In the genomic region with DNA sequence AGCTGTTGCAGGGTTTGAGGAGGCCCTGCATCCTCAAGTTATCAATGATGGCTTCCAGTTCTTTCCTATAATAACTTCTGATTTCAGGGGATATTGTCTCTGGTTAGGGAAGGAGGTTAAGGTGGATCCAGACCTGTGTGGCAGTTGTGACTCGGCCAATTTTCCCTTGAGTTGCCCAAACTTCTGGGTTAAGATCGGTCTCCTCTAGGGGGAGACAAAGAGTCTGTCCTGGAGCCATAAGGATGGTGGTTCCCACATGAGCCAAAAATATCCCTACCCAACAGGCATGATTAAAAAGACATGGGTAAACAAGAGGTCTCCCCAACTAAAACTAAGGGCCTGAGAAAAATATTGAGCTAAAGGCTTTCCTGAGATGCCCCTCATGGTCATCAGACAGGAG, we compare ENCODE assay signal across 1 cellular context.
TF ChIP-seq lines count a peak whose summit lies in the region.

No MANE protein-coding gene starts in this region.

TF ChIP-seq in GM23338, 12 proteins besides CTCF, POLR2A, EP300 and RAD21 (continued from another document):
- TF ChIP-seq, protein P1, sequence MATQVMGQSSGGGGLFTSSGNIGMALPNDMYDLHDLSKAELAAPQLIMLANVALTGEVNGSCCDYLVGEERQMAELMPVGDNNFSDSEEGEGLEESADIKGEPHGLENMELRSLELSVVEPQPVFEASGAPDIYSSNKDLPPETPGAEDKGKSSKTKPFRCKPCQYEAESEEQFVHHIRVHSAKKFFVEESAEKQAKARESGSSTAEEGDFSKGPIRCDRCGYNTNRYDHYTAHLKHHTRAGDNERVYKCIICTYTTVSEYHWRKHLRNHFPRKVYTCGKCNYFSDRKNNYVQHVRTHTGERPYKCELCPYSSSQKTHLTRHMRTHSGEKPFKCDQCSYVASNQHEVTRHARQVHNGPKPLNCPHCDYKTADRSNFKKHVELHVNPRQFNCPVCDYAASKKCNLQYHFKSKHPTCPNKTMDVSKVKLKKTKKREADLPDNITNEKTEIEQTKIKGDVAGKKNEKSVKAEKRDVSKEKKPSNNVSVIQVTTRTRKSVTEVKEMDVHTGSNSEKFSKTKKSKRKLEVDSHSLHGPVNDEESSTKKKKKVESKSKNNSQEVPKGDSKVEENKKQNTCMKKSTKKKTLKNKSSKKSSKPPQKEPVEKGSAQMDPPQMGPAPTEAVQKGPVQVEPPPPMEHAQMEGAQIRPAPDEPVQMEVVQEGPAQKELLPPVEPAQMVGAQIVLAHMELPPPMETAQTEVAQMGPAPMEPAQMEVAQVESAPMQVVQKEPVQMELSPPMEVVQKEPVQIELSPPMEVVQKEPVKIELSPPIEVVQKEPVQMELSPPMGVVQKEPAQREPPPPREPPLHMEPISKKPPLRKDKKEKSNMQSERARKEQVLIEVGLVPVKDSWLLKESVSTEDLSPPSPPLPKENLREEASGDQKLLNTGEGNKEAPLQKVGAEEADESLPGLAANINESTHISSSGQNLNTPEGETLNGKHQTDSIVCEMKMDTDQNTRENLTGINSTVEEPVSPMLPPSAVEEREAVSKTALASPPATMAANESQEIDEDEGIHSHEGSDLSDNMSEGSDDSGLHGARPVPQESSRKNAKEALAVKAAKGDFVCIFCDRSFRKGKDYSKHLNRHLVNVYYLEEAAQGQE (IDR thresholded peaks at IDR 0.05; ENCODE audit: unreplicated experiment) = no peak
- TF ChIP-seq ZNF331 (CRISPR knock-in tag; IDR thresholded peaks at IDR 0.05; ENCODE audit: low read depth) = no peak
